Comparison of ENCODE assay signal across 8 cellular contexts in the genomic region with DNA sequence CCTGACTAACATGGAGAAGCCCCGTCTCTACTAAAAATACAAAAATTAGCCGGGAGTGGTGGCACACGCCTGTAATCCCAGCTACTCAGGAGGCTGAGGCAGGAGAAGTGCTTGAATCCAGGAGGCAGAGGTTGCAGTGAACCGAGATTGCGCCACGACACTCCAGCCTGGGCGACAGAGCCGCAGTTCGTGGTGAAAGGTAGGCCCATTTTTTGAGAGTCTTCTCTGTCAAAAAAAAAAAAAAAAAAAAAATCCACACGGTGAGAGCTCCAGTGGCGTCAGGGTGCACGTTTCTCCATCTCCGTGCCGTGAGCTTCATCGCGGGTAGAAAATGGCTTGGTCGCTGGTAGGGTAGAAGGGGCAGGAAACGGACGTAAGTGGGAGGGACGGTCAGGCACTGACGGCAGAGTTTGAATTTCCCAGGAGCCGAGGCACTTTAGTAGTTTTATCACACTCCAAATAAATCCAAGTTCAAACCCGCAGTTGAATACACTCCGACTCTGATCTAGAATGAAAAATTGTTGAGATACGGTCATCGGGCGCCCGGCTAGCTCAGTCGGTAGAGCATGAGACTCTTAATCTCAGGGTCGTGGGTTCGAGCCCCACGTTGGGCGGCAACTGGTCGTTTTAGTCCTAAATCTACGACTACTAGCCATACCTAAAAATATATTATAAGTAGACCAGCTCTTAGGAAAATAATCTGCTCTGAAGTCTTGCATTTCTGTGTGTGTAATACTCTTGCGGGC. TPM values are rescaled to one million over a fixed set of nuclear protein-coding genes. Genes with fewer than 3 reads are reported as not detected.
DNase-seq lines count a peak whose midpoint lies in the region; ATAC-seq and TF ChIP-seq lines count a peak whose summit lies in the region.

No MANE protein-coding gene starts in this region.

- TF ChIP-seq RAD21 in IMR-90 (IDR thresholded peaks at IDR 0.05; ENCODE audit: low read length) = no peak

- intact Hi-C loops in IMR-90 (cut with micrococcal nuclease) = loop anchor here (1.0 kb wide), 4 partner anchors 11 to 36 kb away; a partner anchor contains a TSS

- H3K14ac ChIP-seq in IMR-90 (replicated peaks; ENCODE audit: low read depth, low read length) (peak overlapping the region; percentile 27), neuronal stem cell (ENCODE audit: low read length) (no peak overlapping the region)

- H3K4ac ChIP-seq in IMR-90 (ENCODE audit: low read depth, low read length) (0 out of 2 replicates have a peak overlapping the region, but pooled peaks have one; percentile 9), neuronal stem cell (ENCODE audit: low read length) (no peak overlapping the region)

- H2AK9ac ChIP-seq in IMR-90 (replicated peaks; ENCODE audit: low read depth, low read length, poor library complexity) = peak overlapping the region; percentile 95

- H2AFZ ChIP-seq in IMR-90 (replicated peaks; ENCODE audit: low read length, poor library complexity) (peak overlapping the region; percentile 92), neuronal stem cell (ENCODE audit: low read length) (peak overlapping the region; percentile 89)

- dilution Hi-C loops in IMR-90 (cut with HindIII; ENCODE audit: low sequenced_read_pairs, unreplicated experiment) = no loop called here

- H2BK5ac ChIP-seq in IMR-90 (ENCODE audit: low read depth, low read length, poor library complexity, severe bottlenecking) (peak overlapping the region; percentile 48), neuronal stem cell (ENCODE audit: low read length) (no peak overlapping the region)

- 0 out of 2 replicates have a peak, but pooled peaks cover 6% of the 10 kb centered on the region for H3K9me1 ChIP-seq in IMR-90 (ENCODE audit: insufficient read depth, low read length)

- no peak overlapping the region for H2BK20ac ChIP-seq in IMR-90 (ENCODE audit: low read depth, low read length)

- DNase-seq in IMR-90 (peak; percentile 93), fibroblast of mammary gland (ENCODE audit: low read depth) (peak; percentile 95), neuronal stem cell (ENCODE audit: low spot score) (peak; percentile 66), tibial nerve (ENCODE audit: low spot score in 2 of 2) (peak; percentile 71 to 87), C1 segment of cervical spinal cord (lab: John Stamatoyannopoulos, UW) (no peak), NCI-H2196 (lab: John Stamatoyannopoulos, UW; ENCODE audit: unreplicated experiment) (no peak)
- peak; percentile 79 for DNase-seq in activated CD8-positive, alpha-beta memory T cell treated with anti-CD3 and anti-CD28 coated beads, Interleukin-2, amount 50 U/mL, for 4 hours

- no TSS peak for BruUV-seq in IMR-90 (replicated peaks; lab: Mats Ljungman, UMichigan)

- peak overlapping the region; percentile 56 for H3K56ac ChIP-seq in IMR-90 (ENCODE audit: extremely low read depth, insufficient read depth, low read length)

- TF ChIP-seq POLR2A in IMR-90 (IDR thresholded peaks at IDR 0.05; ENCODE audit: low read depth, low read length) = no peak
- no peak for TF ChIP-seq POLR2A in tibial nerve (IDR thresholded peaks at IDR 0.05)

- H2BK12ac ChIP-seq in neuronal stem cell (ENCODE audit: low read length) = no peak overlapping the region

- ATAC-seq in GM18867 (IDR thresholded peaks at IDR 0.05; ENCODE audit: unreplicated experiment) (peak; percentile 33), IMR-90 (ENCODE audit: low read depth) (peak; percentile 77)

- H3K36me3 ChIP-seq in IMR-90 (ENCODE audit: control insufficient read depth, insufficient read depth, low read length) (no peaks in the 10 kb centered on the region), neuronal stem cell (replicated peaks in 1 of 2; ENCODE audit: control insufficient read depth in 2 of 2, insufficient read depth in 2 of 2, low read length in 2 of 2) (no peaks in the 10 kb centered on the region), tibial nerve (no peaks in the 10 kb centered on the region)

- CTCF ChIA-PET in IMR-90 (lab: Yijun Ruan, JAX) = interaction anchor here (0.7 to 1.3 kb wide), 5 partner anchors 15 to 654 kb away, joined by 3 to 10 read pairs (median 4); no protein-coding TSS in a partner anchor

- H2BK120ac ChIP-seq in IMR-90 (ENCODE audit: low read depth, low read length) (no peak overlapping the region), neuronal stem cell (ENCODE audit: low read depth, low read length) (no peak overlapping the region)

- no peak overlapping the region for H4K5ac ChIP-seq in IMR-90 (ENCODE audit: low read depth, low read length)

- H3K4me2 ChIP-seq in IMR-90 (ENCODE audit: low read depth, low read length) (peak overlapping the region; percentile 94), neuronal stem cell (ENCODE audit: insufficient read depth, low read length, poor library complexity, severe bottlenecking) (peak overlapping the region; percentile 47)

- H3K27me3 ChIP-seq in IMR-90 (ENCODE audit: control insufficient read depth, insufficient read depth, low read length) (no peaks in the 10 kb centered on the region; the same call in 1 of the 2 replicates), neuronal stem cell (ENCODE audit: control insufficient read depth in 3 of 3, insufficient read depth in 3 of 3, low read depth in 1 of 3, low read length in 3 of 3) (peaks cover 14 to 39% (median 35%) of the 10 kb centered on the region in 3 experiments), tibial nerve (no peaks in the 10 kb centered on the region)

- TF ChIP-seq CTCF in IMR-90 (conservative IDR thresholded peaks at IDR 0.05; ENCODE audit: low read depth, low read length) (no peak), fibroblast of mammary gland (conservative IDR thresholded peaks at IDR 0.05; ENCODE audit: control insufficient read depth, insufficient read depth, low read depth, low read length) (no peak), tibial nerve (IDR thresholded peaks at IDR 0.05) (peak in 1 of 5 experiments; percentile 8)

- no peak overlapping the region for H2BK15ac ChIP-seq in IMR-90 (ENCODE audit: low read depth, low read length)
- H2BK15ac ChIP-seq in neuronal stem cell (ENCODE audit: low read length) = no peak overlapping the region

- H4K20me1 ChIP-seq in IMR-90 (ENCODE audit: insufficient read depth, low read length) = no peaks in the 10 kb centered on the region

- H4K91ac ChIP-seq in IMR-90 (ENCODE audit: insufficient read depth, low read depth, low read length) (no peak overlapping the region; the same call in 1 of the 2 replicates), neuronal stem cell (ENCODE audit: low read depth, low read length, poor library complexity) (no peak overlapping the region)

- H3K27ac ChIP-seq in IMR-90 (ENCODE audit: insufficient read depth, low read length) (peak overlapping the region; percentile 42), neuronal stem cell (replicated peaks; ENCODE audit: low read length) (no peak overlapping the region), tibial nerve (peak overlapping the region; percentile 83 to 92 (median 90))

- H3K4me1 ChIP-seq in IMR-90 (ENCODE audit: control insufficient read depth, insufficient read depth, low read length) (peaks cover 4% of the 10 kb centered on the region; the same call in 1 of the 2 replicates), neuronal stem cell (ENCODE audit: control insufficient read depth in 2 of 2, insufficient read depth in 1 of 2, low read depth in 1 of 2, low read length in 2 of 2) (peaks cover 2 to 5% of the 10 kb centered on the region in 2 donors), tibial nerve (peaks cover 0 to 37% (median 13%) of the 10 kb centered on the region in 4 donors)

- H3K4me3 ChIP-seq in IMR-90 (ENCODE audit: insufficient read depth, low read depth, low read length) (peak overlapping the region; percentile 72), fibroblast of mammary gland (ENCODE audit: control insufficient read depth, low read depth, low read length) (peak overlapping the region; percentile 66), neuronal stem cell (ENCODE audit: low read length in 2 of 2) (peak overlapping the region; percentile 59 to 92), tibial nerve (peak overlapping the region; percentile 59 to 83 (median 68))

- H3K9ac ChIP-seq in IMR-90 (ENCODE audit: low read depth, low read length) = peak overlapping the region; percentile 59
- peak overlapping the region; percentile 81 for H3K9ac ChIP-seq in neuronal stem cell (ENCODE audit: low read depth, low read length, poor library complexity)

- H3K79me1 ChIP-seq in IMR-90 (ENCODE audit: low read depth in 1 of 2, low read length in 2 of 2) (no peaks in the 10 kb centered on the region), neuronal stem cell (ENCODE audit: low read depth, low read length) (no peaks in the 10 kb centered on the region)

- H2AK5ac ChIP-seq in IMR-90 (ENCODE audit: low read depth, low read length) (peak overlapping the region; percentile 17; the same call in 1 of the 2 replicates), neuronal stem cell (ENCODE audit: low read depth, low read length) (no peak overlapping the region)

- TF ChIP-seq EP300 in tibial nerve (IDR thresholded peaks at IDR 0.05) = peak in 1 of 2 donors; percentile 43

- in situ Hi-C loops in IMR-90 (cut with MboI; ENCODE audit: low sequenced_read_pairs) = no loop called here

- H4K8ac ChIP-seq in IMR-90 (ENCODE audit: low read depth in 2 of 2, low read length in 2 of 2) (peak overlapping the region in 1 of 2 experiments; percentile 33; a peak in 1 of 4 replicates), neuronal stem cell (ENCODE audit: low read depth, low read length) (no peak overlapping the region)

- H3K23ac ChIP-seq in IMR-90 (ENCODE audit: low read depth, low read length) = no peak overlapping the region
- no peak overlapping the region for H3K23ac ChIP-seq in neuronal stem cell (ENCODE audit: low read depth, low read length, poor library complexity)

- no peak overlapping the region for H3K18ac ChIP-seq in IMR-90 (ENCODE audit: low read depth, low read length)
- peak overlapping the region; percentile 64 for H3K18ac ChIP-seq in neuronal stem cell (ENCODE audit: low read length)

- POLR2A ChIA-PET in IMR-90 (lab: Charles Lee; ENCODE audit: unreplicated experiment) = interaction anchor here (0.6 to 1.3 kb wide), 3 partner anchors 9 to 915 kb away, joined by 3 read pairs; a partner anchor contains a TSS

- H3K9me3 ChIP-seq in IMR-90 (ENCODE audit: control insufficient read depth, insufficient read depth, low read length) (no peaks in the 10 kb centered on the region), neuronal stem cell (replicated peaks in 1 of 2; ENCODE audit: control insufficient read depth in 2 of 2, insufficient read depth in 1 of 2, low read depth in 1 of 2, low read length in 2 of 2) (no peaks in the 10 kb centered on the region), tibial nerve (no peaks in the 10 kb centered on the region)

- WGBS in IMR-90 (ENCODE audit: extremely low coverage in 2 of 2, insufficient read length in 1 of 2), 2 experiments = no CpG with 5 or more reads among the region's 36 CpGs
- WGBS in neuronal stem cell (ENCODE audit: extremely low coverage in 2 of 2, insufficient read length in 2 of 2, insufficient replicate concordance in 1 of 2), 2 donors = no CpG with 5 or more reads among the region's 36 CpGs
- WGBS in tibial nerve, 2 donors = 1 to 3% methylated on average over 36 of the region's 36 CpGs

RNA-seq across cellular contexts. Expression of a gene that starts 2.4 kb away (rescaled TPM):
- total RNA-seq in IMR-90 (2012; rRNA removed) (0.54 and 0.83 TPM in 2 replicates), tibial nerve (10 to 100 TPM in 3 of 4 donors, 1 to 10 TPM in 1; 3.7 to 12.1 (median 10.6) TPM)
- polyA plus RNA-seq in IMR-90 (2012; rRNA removed) = 1.0 and 1.3 TPM in 2 replicates
- 1.6 and 1.8 TPM in 2 replicates for polyA plus RNA-seq in IMR-90 (2012; cell fraction: cytosol; rRNA removed)
- 0.76 and 1.6 TPM in 2 replicates for polyA plus RNA-seq in IMR-90 (2012; cell fraction: nucleus; rRNA removed; ENCODE audit: low replicate concordance)
- 0.28 TPM for polyA plus RNA-seq in neuronal stem cell (2013, experiment 1 of 2)
- polyA plus RNA-seq in neuronal stem cell (2013, experiment 2 of 2) = 0.28 TPM

RNA-seq across cellular contexts. Expression of a gene that starts 15.7 kb away (rescaled TPM):
- total RNA-seq in IMR-90 (2012; rRNA removed) (5.9 and 6.9 TPM in 2 replicates), tibial nerve (10 to 100 TPM; 17.9 to 25.7 (median 22.7) TPM)
- 15.7 and 16.9 TPM in 2 replicates for polyA plus RNA-seq in IMR-90 (2012; rRNA removed)
- polyA plus RNA-seq in IMR-90 (2012; cell fraction: cytosol; rRNA removed) = 9.6 and 12.6 TPM in 2 replicates
- 63.1 and 67.0 TPM in 2 replicates for polyA plus RNA-seq in IMR-90 (2012; cell fraction: nucleus; rRNA removed; ENCODE audit: low replicate concordance)
- 21.0 TPM for polyA plus RNA-seq in neuronal stem cell (2013, experiment 1 of 2)
- 21.3 TPM for polyA plus RNA-seq in neuronal stem cell (2013, experiment 2 of 2)

RNA-seq across cellular contexts. Expression of a gene that starts 36.3 kb away (rescaled TPM):
- total RNA-seq in IMR-90 (2012; rRNA removed) = 5,432 and 9,350 TPM in 2 replicates
- 4,263 and 4,589 TPM in 2 replicates for polyA plus RNA-seq in IMR-90 (2012; rRNA removed)
- 5,168 and 5,845 TPM in 2 replicates for polyA plus RNA-seq in IMR-90 (2012; cell fraction: cytosol; rRNA removed)
- polyA plus RNA-seq in IMR-90 (2012; cell fraction: nucleus; rRNA removed; ENCODE audit: low replicate concordance) = 1,327 and 2,272 TPM in 2 replicates
- polyA plus RNA-seq in neuronal stem cell (2013, experiment 1 of 2) = 3,697 TPM
- 3,656 TPM for polyA plus RNA-seq in neuronal stem cell (2013, experiment 2 of 2)
- total RNA-seq in tibial nerve = 1,000 to 10,000 TPM; 1,722 to 2,174 (median 1,870) TPM

RNA-seq across cellular contexts. Expression of a gene that starts 53.6 kb away (rescaled TPM):
- total RNA-seq in IMR-90 (2012; rRNA removed) (2.3 and 3.9 TPM in 2 replicates), tibial nerve (10 to 100 TPM; 12.3 to 20.3 (median 16.4) TPM)
- 6.1 and 6.9 TPM in 2 replicates for polyA plus RNA-seq in IMR-90 (2012; rRNA removed)
- 1.4 and 1.9 TPM in 2 replicates for polyA plus RNA-seq in IMR-90 (2012; cell fraction: cytosol; rRNA removed)
- 11.0 and 27.8 TPM in 2 replicates for polyA plus RNA-seq in IMR-90 (2012; cell fraction: nucleus; rRNA removed; ENCODE audit: low replicate concordance)
- 4.1 TPM for polyA plus RNA-seq in neuronal stem cell (2013, experiment 1 of 2)
- 4.4 TPM for polyA plus RNA-seq in neuronal stem cell (2013, experiment 2 of 2)

Comparison
In these comparisons a context has a peak if more than half of its experiments do, and no peak if none do; other contexts are left out.
1. DNase-seq: peak in IMR-90 (single experiment), activated CD8-positive, alpha-beta memory T cell treated with anti-CD3 and anti-CD28 coated beads, Interleukin-2, amount 50 U/mL, for 4 hours (single experiment), fibroblast of mammary gland (single experiment), neuronal stem cell (single experiment) and tibial nerve (2 of 2); none in C1 segment of cervical spinal cord (0 of 14) and NCI-H2196 (single experiment).
2. Peak in every context shown above with its lines, with median percentiles within 50 percentile points of each other: H3K4me3 ChIP-seq.